ENCODE assay signal across 8 cellular contexts in genomic region chr16:30786115-30786935, GRCh38. TPM values are rescaled to one million over a fixed set of nuclear protein-coding genes. Genes with fewer than 3 reads are reported as not detected.
DNase-seq lines count a peak whose midpoint lies in the region; ATAC-seq, FAIRE-seq and TF ChIP-seq lines count a peak whose summit lies in the region.

No MANE protein-coding gene starts in this region.

- intact Hi-C loops in endothelial cell of umbilical vein (cut with micrococcal nuclease), result loop anchor here (1.0 kb wide), 2 partner anchors 10 to 135 kb away; no protein-coding TSS in a partner anchor
- intact Hi-C loops in mucosa of descending colon (cut with DNase I, micrococcal nuclease), result no loop called here
- intact Hi-C loops in vagina (cut with DNase I), result no loop called here

- H3K4me1 ChIP-seq in SJSA1 (replicated peaks) (peaks cover 12% of the 10 kb centered on the region), endothelial cell of umbilical vein (ENCODE audit: control insufficient read depth, extremely low read depth, insufficient read depth, low read length) (peaks cover 14% of the 10 kb centered on the region), mucosa of descending colon (ENCODE audit: low read depth) (peaks cover 10% of the 10 kb centered on the region), vagina (peaks cover 29% of the 10 kb centered on the region)

- peak overlapping the region; percentile 73 for H2AFZ ChIP-seq in endothelial cell of umbilical vein (ENCODE audit: low read depth, low read length)

- H3K9me1 ChIP-seq in endothelial cell of umbilical vein (replicated peaks; ENCODE audit: control insufficient read depth, extremely low read depth, insufficient read depth, low read length), result no peaks in the 10 kb centered on the region

- H3K4me3 ChIP-seq in SJSA1, result peak overlapping the region; percentile 74
- H3K4me3 ChIP-seq in endothelial cell of umbilical vein (replicated peaks in 1 of 3; ENCODE audit: insufficient read depth in 1 of 3, low read depth in 1 of 3, low read length in 3 of 3), result peak overlapping the region; percentile 70 to 91 (median 91)
- H3K4me3 ChIP-seq in mucosa of descending colon, result peak overlapping the region; percentile 74
- peak overlapping the region; percentile 66 to 94 for H3K4me3 ChIP-seq in vagina

- H3K9me3 ChIP-seq in SJSA1 (replicated peaks), result no peaks in the 10 kb centered on the region
- H3K9me3 ChIP-seq in endothelial cell of umbilical vein (replicated peaks; ENCODE audit: control insufficient read depth, insufficient read depth, low read length), result no peaks in the 10 kb centered on the region
- H3K9me3 ChIP-seq in mucosa of descending colon, result no peaks in the 10 kb centered on the region
- no peaks in the 10 kb centered on the region for H3K9me3 ChIP-seq in vagina

- H3K27ac ChIP-seq in SJSA1 (peak overlapping the region; percentile 78), endothelial cell of umbilical vein (ENCODE audit: insufficient read depth, low read depth, low read length) (peak overlapping the region; percentile 89), vagina (peak overlapping the region; percentile 85)

- peaks cover 10% of the 10 kb centered on the region for H3K79me2 ChIP-seq in endothelial cell of umbilical vein (ENCODE audit: control insufficient read depth, insufficient read depth, low read length)

- TF ChIP-seq POLR2A in endothelial cell of umbilical vein (IDR thresholded peaks at IDR 0.05; ENCODE audit: low read depth, low read length) (peak; percentile 46), vagina (IDR thresholded peaks at IDR 0.05) (no peak)

- H3K36me3 ChIP-seq in SJSA1 (peaks cover 35% of the 10 kb centered on the region), endothelial cell of umbilical vein (ENCODE audit: control insufficient read depth in 2 of 2, extremely low read depth in 1 of 2, insufficient read depth in 2 of 2, low read length in 2 of 2) (peaks cover 0 to 19% of the 10 kb centered on the region in 2 experiments), mucosa of descending colon (ENCODE audit: low read depth) (no peaks in the 10 kb centered on the region), vagina (peaks cover 0 to 27% of the 10 kb centered on the region in 2 donors)

- TF ChIP-seq CTCF in endothelial cell of umbilical vein (IDR thresholded peaks at IDR 0.05; ENCODE audit: extremely low read depth in 1 of 2, insufficient read depth in 1 of 2, low read depth in 1 of 2, low read length in 2 of 2) (no peak), mucosa of descending colon (IDR thresholded peaks at IDR 0.05) (no peak), vagina (IDR thresholded peaks at IDR 0.05) (no peak)

- dilution Hi-C loops in endothelial cell of umbilical vein (cut with MboI; ENCODE audit: extremely low pct_ligation_motif_present, low sequenced_read_pairs), result no loop called here

- H4K20me1 ChIP-seq in endothelial cell of umbilical vein (replicated peaks; ENCODE audit: control insufficient read depth, extremely low read depth, insufficient read depth, low read length), result no peaks in the 10 kb centered on the region

- no TSS peak for BruUV-seq in endothelial cell of umbilical vein (replicated peaks; lab: Mats Ljungman, UMichigan)

- CTCF ChIA-PET in endothelial cell of umbilical vein (lab: Charles Lee), result interaction anchor here (0.6 to 1.5 kb wide), 6 partner anchors 11 to 155 kb away, joined by 3 to 20 read pairs (median 4); no protein-coding TSS in a partner anchor

- POLR2A ChIA-PET in endothelial cell of umbilical vein (lab: Charles Lee), result interaction anchor here (0.5 to 1.6 kb wide), 2 partner anchors 14 to 19 kb away, joined by 5 to 15 read pairs; no protein-coding TSS in a partner anchor

- peak; percentile 55 for FAIRE-seq in endothelial cell of umbilical vein (lab: Jason Lieb, UNC)

- peak overlapping the region; percentile 99 for H3K9ac ChIP-seq in endothelial cell of umbilical vein (replicated peaks; ENCODE audit: extremely low read depth, insufficient read depth, low read length)

- ATAC-seq in mucosa of descending colon, result peak; percentile 75
- ATAC-seq in HG03457 (IDR thresholded peaks at IDR 0.05; ENCODE audit: unreplicated experiment), result no peak

- DNase-seq in stimulated activated CD4-positive, alpha-beta T cell treated with anti-CD3 and anti-CD28 coated beads, Interleukin-15, amount 100 ng/mL, for 24 hours, result peak; percentile 41
- no peak for DNase-seq in stimulated activated CD4-positive, alpha-beta T cell treated with anti-CD3 and anti-CD28 coated beads, Interleukin-12 subunit alpha, Interleukin-12 subunit beta, amount 100 ng/mL, for 4 hours
- DNase-seq in SJSA1 (ENCODE audit: low read depth in 1 of 2, low spot score in 2 of 2) (peak; percentile 46 to 73), endothelial cell of umbilical vein (ENCODE audit: low read depth, low spot score) (peak; percentile 52), mucosa of descending colon (peak in 2 of 3 donors; percentile 46 to 62), vagina (ENCODE audit: extremely low spot score in 2 of 2) (no peak), H4 (ENCODE audit: low spot score) (no peak)

- H3K27me3 ChIP-seq in SJSA1 (replicated peaks) (no peaks in the 10 kb centered on the region), endothelial cell of umbilical vein (ENCODE audit: control insufficient read depth in 2 of 2, insufficient read depth in 2 of 2, low read length in 2 of 2) (no peaks in the 10 kb centered on the region), vagina (no peaks in the 10 kb centered on the region)

- peak overlapping the region; percentile 87 for H3K4me2 ChIP-seq in endothelial cell of umbilical vein (ENCODE audit: insufficient read depth, low read length)

TF ChIP-seq in endothelial cell of umbilical vein, 7 proteins besides CTCF, POLR2A, EP300 and RAD21 (continues in another document):
- TF ChIP-seq MAX (IDR thresholded peaks at IDR 0.05; ENCODE audit: insufficient read depth, insufficient read length) (no peak), POLR2AphosphoS5 (IDR thresholded peaks at IDR 0.05; ENCODE audit: insufficient read depth, low read depth, low read length) (no peak), EZH2 (IDR thresholded peaks at IDR 0.05; ENCODE audit: borderline replicate concordance, low read depth, low read length, severe bottlenecking) (no peak)

RNA-seq across cellular contexts. Expression of gene ZNF629, which starts 0.7 kb away (rescaled TPM):
- total RNA-seq in SJSA1 (2014; rRNA removed; shearing (Covaris generic)), result 13.2 and 19.6 TPM in 2 replicates
- total RNA-seq in endothelial cell of umbilical vein (11.2 and 11.7 TPM in 2 replicates), mucosa of descending colon (10 to 100 TPM; 13.4 to 14.9 (median 14.6) TPM), vagina (11.3 TPM)
- polyA plus RNA-seq in endothelial cell of umbilical vein, result 5.2 and 5.6 TPM in 2 replicates
- 4.5 and 4.7 TPM in 2 replicates for polyA plus RNA-seq in endothelial cell of umbilical vein (2011; cell fraction: cytosol; rRNA removed)
- polyA plus RNA-seq in endothelial cell of umbilical vein (2011; cell fraction: nucleus; rRNA removed), result 7.8 and 8.0 TPM in 2 replicates
- polyA plus RNA-seq in endothelial cell of umbilical vein (2012), result 7.8 and 9.0 TPM in 2 replicates
- polyA minus RNA-seq in endothelial cell of umbilical vein, result 6.0 and 6.6 TPM in 2 replicates
- 7.5 TPM for polyA minus RNA-seq in endothelial cell of umbilical vein (2011; cell fraction: cytosol; rRNA and poly(A)+ RNA removed)
- 5.1 and 7.2 TPM in 2 replicates for polyA minus RNA-seq in endothelial cell of umbilical vein (2011; cell fraction: nucleus; rRNA and poly(A)+ RNA removed)
- 10.7 and 13.9 TPM in 2 replicates for total RNA-seq in H4 (2014; rRNA removed; shearing (Covaris generic))

RNA-seq across cellular contexts. Expression of gene RNF40, which starts 24.2 kb away (rescaled TPM):
- total RNA-seq in SJSA1 (2014; rRNA removed; shearing (Covaris generic)), result 70.7 and 103 TPM in 2 replicates
- total RNA-seq in endothelial cell of umbilical vein (97.0 and 102 TPM in 2 replicates), mucosa of descending colon (100 to 1,000 TPM in 1 of 3 donors, 10 to 100 TPM in 2; 87.6 to 110 (median 96.3) TPM), vagina (60.9 TPM)
- polyA plus RNA-seq in endothelial cell of umbilical vein, result 60.5 and 67.6 TPM in 2 replicates
- polyA plus RNA-seq in endothelial cell of umbilical vein (2011; cell fraction: cytosol; rRNA removed), result 60.2 and 66.2 TPM in 2 replicates
- polyA plus RNA-seq in endothelial cell of umbilical vein (2011; cell fraction: nucleus; rRNA removed), result 134 and 176 TPM in 2 replicates
- 66.5 and 76.5 TPM in 2 replicates for polyA plus RNA-seq in endothelial cell of umbilical vein (2012)
- polyA minus RNA-seq in endothelial cell of umbilical vein, result 110 and 121 TPM in 2 replicates
- polyA minus RNA-seq in endothelial cell of umbilical vein (2011; cell fraction: cytosol; rRNA and poly(A)+ RNA removed), result 57.5 TPM
- polyA minus RNA-seq in endothelial cell of umbilical vein (2011; cell fraction: nucleus; rRNA and poly(A)+ RNA removed), result 50.0 and 55.9 TPM in 2 replicates
- total RNA-seq in H4 (2014; rRNA removed; shearing (Covaris generic)), result 57.9 and 79.2 TPM in 2 replicates

RNA-seq across cellular contexts. Expression of gene CFAP119, which starts 24.5 kb away (rescaled TPM):
- 1.1 and 9.5 TPM in 2 replicates for total RNA-seq in SJSA1 (2014; rRNA removed; shearing (Covaris generic))
- total RNA-seq in endothelial cell of umbilical vein (6.5 and 7.2 TPM in 2 replicates), mucosa of descending colon (1 to 10 TPM; 4.6 to 5.5 (median 5.1) TPM), vagina (1.7 TPM)
- polyA plus RNA-seq in endothelial cell of umbilical vein, result 9.5 and 13.7 TPM in 2 replicates
- 5.4 and 7.2 TPM in 2 replicates for polyA plus RNA-seq in endothelial cell of umbilical vein (2011; cell fraction: cytosol; rRNA removed)
- 45.2 and 58.3 TPM in 2 replicates for polyA plus RNA-seq in endothelial cell of umbilical vein (2011; cell fraction: nucleus; rRNA removed)
- 3.8 and 4.3 TPM in 2 replicates for polyA plus RNA-seq in endothelial cell of umbilical vein (2012)
- polyA minus RNA-seq in endothelial cell of umbilical vein, result 2.6 and 3.1 TPM in 2 replicates
- polyA minus RNA-seq in endothelial cell of umbilical vein (2011; cell fraction: cytosol; rRNA and poly(A)+ RNA removed), result 8.9 TPM
- polyA minus RNA-seq in endothelial cell of umbilical vein (2011; cell fraction: nucleus; rRNA and poly(A)+ RNA removed), result 3.7 and 6.4 TPM in 2 replicates
- total RNA-seq in H4 (2014; rRNA removed; shearing (Covaris generic)), result 1.9 and 11.0 TPM in 2 replicates

RNA-seq across cellular contexts. Expression of gene PHKG2, which starts 38.1 kb away (rescaled TPM):
- 35.3 and 39.0 TPM in 2 replicates for total RNA-seq in SJSA1 (2014; rRNA removed; shearing (Covaris generic))
- total RNA-seq in endothelial cell of umbilical vein (33.0 and 34.1 TPM in 2 replicates), mucosa of descending colon (10 to 100 TPM; 32.1 to 37.6 (median 33.0) TPM), vagina (32.9 TPM)
- polyA plus RNA-seq in endothelial cell of umbilical vein, result 48.8 and 55.4 TPM in 2 replicates
- polyA plus RNA-seq in endothelial cell of umbilical vein (2011; cell fraction: cytosol; rRNA removed), result 24.1 and 26.9 TPM in 2 replicates
- 135 and 139 TPM in 2 replicates for polyA plus RNA-seq in endothelial cell of umbilical vein (2011; cell fraction: nucleus; rRNA removed)
- polyA plus RNA-seq in endothelial cell of umbilical vein (2012), result 22.1 and 27.3 TPM in 2 replicates
- polyA minus RNA-seq in endothelial cell of umbilical vein, result 36.8 and 40.1 TPM in 2 replicates
- 16.7 TPM for polyA minus RNA-seq in endothelial cell of umbilical vein (2011; cell fraction: cytosol; rRNA and poly(A)+ RNA removed)
- polyA minus RNA-seq in endothelial cell of umbilical vein (2011; cell fraction: nucleus; rRNA and poly(A)+ RNA removed), result 35.1 and 43.3 TPM in 2 replicates
- total RNA-seq in H4 (2014; rRNA removed; shearing (Covaris generic)), result 30.8 and 42.5 TPM in 2 replicates

Comparison
In these comparisons a context has a peak if more than half of its experiments do, and no peak if none do; other contexts are left out.
1. DNase-seq: peak in stimulated activated CD4-positive, alpha-beta T cell treated with anti-CD3 and anti-CD28 coated beads, Interleukin-15, amount 100 ng/mL, for 24 hours (single experiment), SJSA1 (2 of 2), endothelial cell of umbilical vein (single experiment) and mucosa of descending colon (2 of 3); none in stimulated activated CD4-positive, alpha-beta T cell treated with anti-CD3 and anti-CD28 coated beads, Interleukin-12 subunit alpha, Interleukin-12 subunit beta, amount 100 ng/mL, for 4 hours (single experiment), vagina (0 of 2) and H4 (single experiment).
2. Peak in every context shown above with its lines, with median percentiles within 50 percentile points of each other: H3K27ac ChIP-seq and H3K4me3 ChIP-seq.